20 cellular contexts compared by ENCODE assay signal in genomic region chr16:71297252-71297651, GRCh38. TPM values are rescaled to one million over a fixed set of nuclear protein-coding genes. Genes with fewer than 3 reads are reported as not detected.
DNase-seq lines count a peak whose midpoint lies in the region; ATAC-seq, FAIRE-seq and TF ChIP-seq lines count a peak whose summit lies in the region.
"Had no signal": no experiment of that assay in that cellular context is flagged by ENCODE, and none has a peak within 500 bp of the region (broad histone marks: within the 10 kb centered on the region; RNA-seq: fewer than 3 reads in every experiment).

No MANE protein-coding gene starts in this region.

- peak; percentile 26 for DNase-seq in Calu3
- DNase-seq in HTR-8/SVneo (ENCODE audit: insufficient read length, low spot score): no peak
- DNase-seq in SK-MEL-5 (ENCODE audit: low read depth, low spot score): peak; percentile 33
- DNase-seq in activated naive CD4-positive, alpha-beta T cell treated with anti-CD3 and anti-CD28 coated beads for 36 hours: no peak
- no peak for DNase-seq in superior temporal gyrus (ENCODE audit: extremely low spot score)
- DNase-seq: ACHN, AML-193, COR-L47, HFFc6, Karpas-422, NCI-H187, NCI-H2171 treated with DMSO at 0.1 percent for 48 hours, NCI-H446 treated with DMSO at 0.1 percent for 48 hours, SK-N-SH, T-cell had no signal

- H3K4me1 ChIP-seq in liver (ENCODE audit: control insufficient read depth in 4 of 4, insufficient read depth in 4 of 4, low read length in 3 of 4): peaks cover 0 to 15% (median 13%) of the 10 kb centered on the region in 4 donors

- TF ChIP-seq RAD21 in liver (IDR thresholded peaks at IDR 0.05): no peak

- no peak for TF ChIP-seq CTCF in Calu3 (IDR thresholded peaks at IDR 0.05; ENCODE audit: unreplicated experiment)
- TF ChIP-seq CTCF in liver (IDR thresholded peaks at IDR 0.05; ENCODE audit: low read depth, low read length, missing input control): no peak

- intact Hi-C loops in Calu3 (cut with micrococcal nuclease; ENCODE audit: unreplicated experiment): no loop called here
- intact Hi-C loops in activated naive CD4-positive, alpha-beta T cell treated with anti-CD3 and anti-CD28 coated beads for 36 hours (cut with micrococcal nuclease): no loop called here

- peaks cover 22% of the 10 kb centered on the region for H3K4me1 Mint-ChIP-seq in Calu3 (ENCODE audit: low read depth, unreplicated experiment)
- no peaks in the 10 kb centered on the region for H3K4me1 Mint-ChIP-seq in activated naive CD4-positive, alpha-beta T cell treated with anti-CD3 and anti-CD28 coated beads for 36 hours (ENCODE audit: low read depth)
- H3K4me1 Mint-ChIP-seq: GM23338, T-cell had no signal

- no peaks in the 10 kb centered on the region for H3K9me3 ChIP-seq in liver (ENCODE audit: control insufficient read depth in 4 of 4, low read length in 3 of 4)
- H3K9me3 ChIP-seq: SK-N-SH had no signal

- H3K9me3 Mint-ChIP-seq in Calu3 (ENCODE audit: low read depth, unreplicated experiment): peaks cover 9% of the 10 kb centered on the region
- no peaks in the 10 kb centered on the region for H3K9me3 Mint-ChIP-seq in activated naive CD4-positive, alpha-beta T cell treated with anti-CD3 and anti-CD28 coated beads for 36 hours
- H3K9me3 Mint-ChIP-seq: GM23338, HFFc6 had no signal

- peak overlapping the region; percentile 32 to 36 for H3K27ac ChIP-seq in liver (ENCODE audit: low read depth in 1 of 2, low read length in 2 of 2)

- H3K27ac Mint-ChIP-seq in Calu3 (ENCODE audit: unreplicated experiment): no peak overlapping the region
- H3K27ac Mint-ChIP-seq in activated naive CD4-positive, alpha-beta T cell treated with anti-CD3 and anti-CD28 coated beads for 36 hours: no peak overlapping the region
- H3K27ac Mint-ChIP-seq: GM23338, HFFc6, T-cell had no signal

- in situ Hi-C loops in SK-MEL-5 (cut with HindIII; ENCODE audit: low pct_unique_long_range_greater_than_20kb, low sequenced_read_pairs): no loop called here

- 62% methylated on average over 2 of the region's 2 CpGs for WGBS in liver

- CTCF ChIA-PET in Calu3 (lab: Charles Lee): interaction anchor here (1.4 to 1.9 kb wide), 2 partner anchors 15 to 41 kb away, joined by 4 to 14 read pairs; no protein-coding TSS in a partner anchor
- CTCF ChIA-PET in activated naive CD4-positive, alpha-beta T cell treated with anti-CD3 and anti-CD28 coated beads for 36 hours (lab: Charles Lee): no interaction called here

- no peak overlapping the region for H3K4me3 ChIP-seq in liver (ENCODE audit: low read depth in 1 of 3, low read length in 3 of 3)
- H3K4me3 ChIP-seq: GM23338 had no signal

- H3K36me3 Mint-ChIP-seq in Calu3 (ENCODE audit: insufficient read depth, unreplicated experiment): no peaks in the 10 kb centered on the region
- no peaks in the 10 kb centered on the region for H3K36me3 Mint-ChIP-seq in activated naive CD4-positive, alpha-beta T cell treated with anti-CD3 and anti-CD28 coated beads for 36 hours (ENCODE audit: low read depth)
- H3K36me3 Mint-ChIP-seq: T-cell had no signal

- H3K27me3 ChIP-seq in liver (ENCODE audit: control insufficient read depth in 4 of 4, insufficient read depth in 4 of 4, low read length in 3 of 4): no peaks in the 10 kb centered on the region

- no peak overlapping the region for H3K9ac ChIP-seq in liver (ENCODE audit: low read depth in 1 of 2, low read length in 2 of 2)
- H3K9ac ChIP-seq: SK-N-SH had no signal

- H3K4me3 Mint-ChIP-seq in Calu3 (ENCODE audit: low read depth, unreplicated experiment): no peak overlapping the region
- H3K4me3 Mint-ChIP-seq in activated naive CD4-positive, alpha-beta T cell treated with anti-CD3 and anti-CD28 coated beads for 36 hours: no peak overlapping the region
- H3K4me3 Mint-ChIP-seq: GM23338, HFFc6, T-cell had no signal

- peaks cover 25% of the 10 kb centered on the region for H3K27me3 Mint-ChIP-seq in Calu3 (ENCODE audit: unreplicated experiment)
- H3K27me3 Mint-ChIP-seq in activated naive CD4-positive, alpha-beta T cell treated with anti-CD3 and anti-CD28 coated beads for 36 hours (ENCODE audit: low read depth): peaks cover 22% of the 10 kb centered on the region

- ATAC-seq in GM21825 (IDR thresholded peaks at IDR 0.05; ENCODE audit: unreplicated experiment): no peak
- ATAC-seq: GM23338, Panc1, Right ventricle myocardium inferior, T-cell had no signal

- FAIRE-seq in HTR-8/SVneo (lab: Jason Lieb, UNC): peak; percentile 46

- no TSS peak for BruUV-seq in Calu3 (replicated peaks; lab: Mats Ljungman, UMichigan)

- no peaks in the 10 kb centered on the region for H3K36me3 ChIP-seq in liver (ENCODE audit: control insufficient read depth in 4 of 4, insufficient read depth in 3 of 4, low read depth in 1 of 4, low read length in 3 of 4)

TF ChIP-seq in liver, 16 proteins besides CTCF, POLR2A, EP300 and RAD21:
- TF ChIP-seq EGR1 (IDR thresholded peaks at IDR 0.05; ENCODE audit: low read depth in 2 of 2) (no peak), FOXA2 (IDR thresholded peaks at IDR 0.05) (peak; percentile 1), GABPA (IDR thresholded peaks at IDR 0.05 in 1 of 2, conservative IDR thresholded peaks at IDR 0.05 in 1 of 2) (no peak), HNF4G (IDR thresholded peaks at IDR 0.05) (no peak), NR2F2 (IDR thresholded peaks at IDR 0.05) (no peak), TAF1 (conservative IDR thresholded peaks at IDR 0.05) (no peak)

RNA-seq across cellular contexts. Expression of gene CMTR2, which starts 8.1 kb away (rescaled TPM):
- total RNA-seq in Calu3 (2022) (44.4 and 45.0 TPM in 2 replicates), liver (10 to 100 TPM; 19.6 to 28.0 TPM)
- 30.3 and 30.7 TPM in 2 replicates for total RNA-seq in SK-MEL-5 (2014; rRNA removed; shearing (Covaris generic))
- polyA plus RNA-seq in SK-MEL-5 (2015; cell fraction: cytosol; rRNA removed): 15.4 and 16.5 TPM in 2 replicates
- polyA plus RNA-seq in SK-MEL-5 (2015; cell fraction: nucleus; rRNA removed): 43.4 and 69.5 TPM in 2 replicates
- polyA plus RNA-seq in liver: 10 to 100 TPM in 1 of 2 donors, 1 to 10 TPM in 1; 6.8 to 10.4 TPM
- total RNA-seq in activated naive CD4-positive, alpha-beta T cell treated with anti-CD3 and anti-CD28 coated beads for 36 hours: 10 to 100 TPM; 14.4 to 15.1 TPM

Comparison
In these comparisons a context has a peak if more than half of its experiments do, and no peak if none do; other contexts are left out.
1. DNase-seq: peak in Calu3 (single experiment) and SK-MEL-5 (single experiment); none in HTR-8/SVneo (single experiment), activated naive CD4-positive, alpha-beta T cell treated with anti-CD3 and anti-CD28 coated beads for 36 hours (single experiment) and superior temporal gyrus (single experiment).